Comparison of ENCODE assay signal across 20 cellular contexts in genomic region chr6:161701051-161701450, GRCh38.
"Had no signal": no experiment of that assay in that cellular context is flagged by ENCODE, and none has a peak within 500 bp of the region (broad histone marks: within the 10 kb centered on the region; RNA-seq: fewer than 3 reads in every experiment).

No MANE protein-coding gene starts in this region.

- DNase-seq: naive thymus-derived CD4-positive, alpha-beta T cell; natural killer cell; occipital lobe; ovary; right cardiac atrium; right lobe of liver; sigmoid colon; small intestine; stimulated activated CD4-positive, alpha-beta T cell treated with anti-CD3 and anti-CD28 coated beads, Interleukin-15, amount 100 ng/mL, for 24 hours; stimulated activated CD4-positive, alpha-beta T cell treated with anti-CD3 and anti-CD28 coated beads, Interleukin-2, amount 100 ng/mL, for 24 hours; stimulated activated CD4-positive, alpha-beta T cell treated with anti-CD3 and anti-CD28 coated beads, Interleukin-2, amount 100 ng/mL, for 48 hours; stimulated activated CD4-positive, alpha-beta T cell treated with anti-CD3 and anti-CD28 coated beads, Interleukin-4, amount 100 ng/mL, for 24 hours; stimulated activated naive B cell treated with anti-CD40 and anti-IgM and Interleukin-4, amounts not matched to agents 10 μg/mL and 1 μg/mL and 100 μg/mL, for 72 hours; stimulated activated naive CD4-positive, alpha-beta T cell treated with Interleukin-2 at 50 U/mL for 16 hours; stomach; tibial artery; transverse colon; upper lobe of right lung; uterus had no signal

- ATAC-seq: naive thymus-derived CD4-positive, alpha-beta T cell; natural killer cell; right cardiac atrium; right lobe of liver; stimulated activated effector memory CD8-positive, alpha-beta T cell treated with anti-CD3 and anti-CD28 coated beads, Interleukin-12 subunit alpha, Interleukin-12 subunit beta, amount 100 ng/mL, for 72 hours; stimulated activated naive B cell treated with anti-CD40 and anti-IgM and Interleukin-4, amounts not matched to agents 10 μg/mL and 1 μg/mL and 100 μg/mL, for 72 hours; upper lobe of right lung had no signal
